Comparison of ENCODE assay signal across 19 cellular contexts in genomic region chrX:69109036-69109663, GRCh38. TPM values are rescaled to one million over a fixed set of nuclear protein-coding genes. Genes with fewer than 3 reads are reported as not detected.
DNase-seq lines count a peak whose midpoint lies in the region; ATAC-seq and TF ChIP-seq lines count a peak whose summit lies in the region.
"Had no signal": no experiment of that assay in that cellular context is flagged by ENCODE, and none has a peak within 500 bp of the region (broad histone marks: within the 10 kb centered on the region; RNA-seq: fewer than 3 reads in every experiment).

No MANE protein-coding gene starts in this region.

- H3K27ac ChIP-seq in C4-2B, result peak overlapping the region; percentile 73
- H3K27ac ChIP-seq in PC-9, result no peak overlapping the region
- peak overlapping the region; percentile 96 for H3K27ac ChIP-seq in hepatocyte
- H3K27ac ChIP-seq in osteoblast (ENCODE audit: low read depth, low read length), result no peak overlapping the region
- no peak overlapping the region for H3K27ac ChIP-seq in smooth muscle cell (ENCODE audit: low read depth)
- H3K27ac ChIP-seq: HL-60, KMS-11 had no signal

- no peaks in the 10 kb centered on the region for H3K9me2 ChIP-seq in PC-9 (ENCODE audit: insufficient read depth)
- H3K9me2 ChIP-seq in hepatocyte (replicated peaks; ENCODE audit: insufficient read depth), result no peaks in the 10 kb centered on the region

- no peaks in the 10 kb centered on the region for H3K36me3 Mint-ChIP-seq in T-cell

- POLR2A ChIA-PET in PC-9 (lab: Charles Lee; ENCODE audit: unreplicated experiment) (interaction anchor here (0.7 kb wide), 1 partner anchor 355 kb away, joined by 7 read pairs; no protein-coding TSS in a partner anchor), T-cell (lab: Charles Lee) (interaction anchor here in 1 of 2 donors (0.7 kb wide), 1 partner anchor 355 kb away, joined by 3 read pairs; no protein-coding TSS in a partner anchor)

- no peak for DNase-seq in PC-9
- no peak for DNase-seq in hepatocyte (ENCODE audit: low spot score)
- peak; percentile 77 for DNase-seq in osteoblast (ENCODE audit: insufficient read length, low spot score, missing footprints)
- DNase-seq in D341Med (ENCODE audit: low spot score), result no peak
- no peak for DNase-seq in smooth muscle cell (lab: John Stamatoyannopoulos, UW; ENCODE audit: unreplicated experiment)
- DNase-seq in T-cell, result no peak
- DNase-seq: DND-41; GDM1; NCI-H1092 treated with DMSO at 0.1 percent for 48 hours; NCI-H1694 treated with DMSO at 0.1 percent for 48 hours; NCI-H345; NCI-H69; NK-92 treated with Interleukin-12 subunit alpha and Interleukin-12 subunit beta, amount 100 ng/mL, for 24 hours; Right ventricle myocardium superior had no signal

- H4K20me1 ChIP-seq in PC-9 (ENCODE audit: insufficient read depth) (no peaks in the 10 kb centered on the region), hepatocyte (ENCODE audit: insufficient read depth, poor library complexity, severe bottlenecking) (no peaks in the 10 kb centered on the region), osteoblast (ENCODE audit: insufficient read depth, low read length) (no peaks in the 10 kb centered on the region), smooth muscle cell (ENCODE audit: low read depth) (no peaks in the 10 kb centered on the region)

- intact Hi-C loops in PC-9 (cut with micrococcal nuclease; ENCODE audit: unreplicated experiment), result loop anchor here (2.0 to 5.0 kb wide), 3 partner anchors 44 to 282 kb away; partner anchors contain the start of gene EFNB1

- H3K4me1 Mint-ChIP-seq in T-cell, result no peaks in the 10 kb centered on the region

- no peak for TF ChIP-seq CTCF in C4-2B (conservative IDR thresholded peaks at IDR 0.05)
- TF ChIP-seq CTCF in PC-9 (conservative IDR thresholded peaks at IDR 0.05), result no peak
- no peak for TF ChIP-seq CTCF in hepatocyte (IDR thresholded peaks at IDR 0.05; ENCODE audit: poor library complexity)
- no peak for TF ChIP-seq CTCF in osteoblast (IDR thresholded peaks at IDR 0.05; ENCODE audit: extremely low read depth, low read depth, low read length)
- no peak for TF ChIP-seq CTCF in smooth muscle cell (IDR thresholded peaks at IDR 0.05; ENCODE audit: borderline replicate concordance, insufficient read depth, poor library complexity, severe bottlenecking)

- H3K79me2 ChIP-seq in PC-9 (ENCODE audit: low read depth) (no peaks in the 10 kb centered on the region), hepatocyte (no peaks in the 10 kb centered on the region), osteoblast (ENCODE audit: insufficient read depth, low read length) (no peaks in the 10 kb centered on the region), smooth muscle cell (ENCODE audit: low read depth) (no peaks in the 10 kb centered on the region)

- ATAC-seq in T-cell (replicated peaks in 1 of 4), result no peak
- no peak for ATAC-seq in HG02642 (IDR thresholded peaks at IDR 0.05; ENCODE audit: poor library complexity, unreplicated experiment)

- H3K9me3 Mint-ChIP-seq in T-cell, result no peaks in the 10 kb centered on the region

- H3K27me3 ChIP-seq in PC-9 (ENCODE audit: insufficient read depth, low read depth) (no peaks in the 10 kb centered on the region), hepatocyte (no peaks in the 10 kb centered on the region), osteoblast (ENCODE audit: insufficient read depth, low read length) (peaks cover 24% of the 10 kb centered on the region), smooth muscle cell (ENCODE audit: low read depth) (no peaks in the 10 kb centered on the region)
- H3K27me3 ChIP-seq: MG63 had no signal

- peaks cover 0 to 12% of the 10 kb centered on the region in 2 donors for H3K27me3 Mint-ChIP-seq in T-cell

- 0 out of 2 replicates have a peak, but pooled peaks cover 4% of the 10 kb centered on the region for H3F3A ChIP-seq in PC-9 (ENCODE audit: insufficient read depth, low read depth)
- H3F3A ChIP-seq in smooth muscle cell (ENCODE audit: low read depth), result no peaks in the 10 kb centered on the region

- H3K4me3 ChIP-seq in PC-9 (no peak overlapping the region), hepatocyte (no peak overlapping the region), osteoblast (ENCODE audit: insufficient read depth, low read length) (no peak overlapping the region), smooth muscle cell (no peak overlapping the region)
- H3K4me3 ChIP-seq: MG63 had no signal

- no peak overlapping the region for H3K9ac ChIP-seq in smooth muscle cell (ENCODE audit: low read depth)
- H3K9ac ChIP-seq: KMS-11 had no signal

- BruUV-seq in PC-9 (replicated peaks; lab: Mats Ljungman, UMichigan), result no TSS peak

- H2AFZ ChIP-seq in PC-9, result no peak overlapping the region
- no peak overlapping the region for H2AFZ ChIP-seq in hepatocyte
- no peak overlapping the region for H2AFZ ChIP-seq in osteoblast (ENCODE audit: low read length)
- no peak overlapping the region for H2AFZ ChIP-seq in smooth muscle cell (ENCODE audit: low read depth)

- H3K9me3 ChIP-seq in PC-9 (ENCODE audit: insufficient read depth, low read depth) (no peaks in the 10 kb centered on the region), hepatocyte (ENCODE audit: low read depth) (no peaks in the 10 kb centered on the region), osteoblast (ENCODE audit: low read depth, low read length) (no peaks in the 10 kb centered on the region), smooth muscle cell (replicated peaks; ENCODE audit: low read depth) (no peaks in the 10 kb centered on the region)
- H3K9me3 ChIP-seq: MG63 had no signal

- no peak overlapping the region for H3K4me3 Mint-ChIP-seq in T-cell

- H3K36me3 ChIP-seq in PC-9 (ENCODE audit: low read depth), result no peaks in the 10 kb centered on the region
- H3K36me3 ChIP-seq in hepatocyte (replicated peaks; ENCODE audit: insufficient read depth, low read depth), result no peaks in the 10 kb centered on the region
- no peaks in the 10 kb centered on the region for H3K36me3 ChIP-seq in osteoblast (ENCODE audit: insufficient read depth, low read length)
- no peaks in the 10 kb centered on the region for H3K36me3 ChIP-seq in smooth muscle cell (ENCODE audit: low read depth)
- H3K36me3 ChIP-seq: MG63 had no signal

- H3K4me2 ChIP-seq in PC-9 (peak overlapping the region; percentile 38), hepatocyte (no peak overlapping the region), osteoblast (ENCODE audit: insufficient read depth, low read length) (no peak overlapping the region), smooth muscle cell (no peak overlapping the region)
- H3K4me2 ChIP-seq: KMS-11 had no signal

- CTCF ChIA-PET in PC-9 (lab: Charles Lee) (no interaction called here), T-cell (lab: Charles Lee) (no interaction called here)

- WGBS in hepatocyte (ENCODE audit: low lambda C conversion rate, missing lambda C conversion rate), result 75% methylated on average over 7 of the region's 8 CpGs
- WGBS in smooth muscle cell (ENCODE audit: low lambda C conversion rate), result 68% methylated on average over 8 of the region's 8 CpGs

- H3K4me1 ChIP-seq in PC-9 (replicated peaks; ENCODE audit: insufficient read depth) (peaks cover 41% of the 10 kb centered on the region), hepatocyte (ENCODE audit: insufficient read depth) (peaks cover 39% of the 10 kb centered on the region), osteoblast (ENCODE audit: insufficient read depth, low read length) (peaks cover 2% of the 10 kb centered on the region), smooth muscle cell (ENCODE audit: low read depth) (peaks cover 10% of the 10 kb centered on the region)

- no peak overlapping the region for H3K27ac Mint-ChIP-seq in T-cell

RNA-seq across cellular contexts. Expression of gene PJA1, which starts 56.1 kb away (rescaled TPM):
- total RNA-seq in PC-9 (2021), result 22.7 and 27.7 TPM in 2 replicates
- total RNA-seq in hepatocyte, result 49.1 and 56.8 TPM in 2 replicates
- polyA plus RNA-seq in hepatocyte, result 57.0 and 71.0 TPM in 2 replicates
- 19.4 and 21.0 TPM in 2 replicates for total RNA-seq in osteoblast
- 30.6 and 59.1 TPM in 2 replicates for total RNA-seq in smooth muscle cell
- 47.5 and 53.4 TPM in 2 replicates for polyA plus RNA-seq in smooth muscle cell
- total RNA-seq in T-cell, result 10 to 100 TPM; 23.8 to 32.2 (median 26.8) TPM

Comparison
In these comparisons a context has a peak if more than half of its experiments do, and no peak if none do; other contexts are left out.
1. H3K27ac ChIP-seq: peak in C4-2B (single experiment) and hepatocyte (single experiment); none in PC-9 (single experiment), osteoblast (single experiment) and smooth muscle cell (single experiment).